In genomic region chr5:127517480-127518318, GRCh38 we compare ENCODE assay signal across 1 cellular context.
A peak's percentile ranks its signal among the peaks of the same experiment; 100 is the strongest.
TF ChIP-seq lines count a peak whose summit lies in the region.

Gene PRRC1, plus strand, starts transcription at chr5:127517640. Its CDS starts 5,840 bp downstream, at chr5:127523480.

TF ChIP-seq in GM12878, 131 proteins besides CTCF, POLR2A, EP300 and RAD21 (continued from another document):
- TF ChIP-seq NKRF (conservative IDR thresholded peaks at IDR 0.05) = peak; percentile 73
- no peak for TF ChIP-seq HSF1 (IDR thresholded peaks at IDR 0.05; ENCODE audit: low read depth, low read length)
- no peak for TF ChIP-seq KAT2A (conservative IDR thresholded peaks at IDR 0.05; ENCODE audit: control insufficient read depth, low read depth, low read length)
- no peak for TF ChIP-seq SKIL (IDR thresholded peaks at IDR 0.05; ENCODE audit: low read depth, poor library complexity, severe bottlenecking)
- TF ChIP-seq PAX8 (IDR thresholded peaks at IDR 0.05) = no peak
- TF ChIP-seq TBL1XR1 (IDR thresholded peaks at IDR 0.05; ENCODE audit: low read depth, low read length) = no peak
- TF ChIP-seq ETV6 (conservative IDR thresholded peaks at IDR 0.05 in 1 of 2, IDR thresholded peaks at IDR 0.05 in 1 of 2; ENCODE audit: borderline replicate concordance in 1 of 2, low read depth in 1 of 2) = no peak
- no peak for TF ChIP-seq ZNF622 (IDR thresholded peaks at IDR 0.05)
- no peak for TF ChIP-seq RBBP5 (conservative IDR thresholded peaks at IDR 0.05)
- no peak for TF ChIP-seq SUPT20H (IDR thresholded peaks at IDR 0.05; ENCODE audit: borderline replicate concordance, control insufficient read depth, low read depth, low read length)
- TF ChIP-seq TAF1 (IDR thresholded peaks at IDR 0.05; ENCODE audit: borderline replicate concordance, low read depth, low read length) = no peak
- no peak for TF ChIP-seq ZNF24 (IDR thresholded peaks at IDR 0.05)
- TF ChIP-seq MAX (IDR thresholded peaks at IDR 0.05; ENCODE audit: low read depth, low read length) = peak; percentile 9; the same call in 1 of the 2 replicates
TF ChIP-seq in GM12878: peak in this region for 29.
